ENCODE assay signal across 20 cellular contexts in genomic region chr16:2498531-2499253, GRCh38. TPM values are rescaled to one million over a fixed set of nuclear protein-coding genes. Genes with fewer than 3 reads are reported as not detected.
DNase-seq lines count a peak whose midpoint lies in the region; TF ChIP-seq lines count a peak whose summit lies in the region.
"Had no signal": no experiment of that assay in that cellular context is flagged by ENCODE, and none has a peak within 500 bp of the region (broad histone marks: within the 10 kb centered on the region; RNA-seq: fewer than 3 reads in every experiment).

No MANE protein-coding gene starts in this region.

- H3K4me3 Mint-ChIP-seq in progenitor cell of endocrine pancreas (ENCODE audit: low read depth) = no peak overlapping the region
- H3K4me3 Mint-ChIP-seq: activated naive CD4-positive, alpha-beta T cell treated with anti-CD3 and anti-CD28 coated beads, Interleukin-2, amount 50 U/mL, for 24 hours; naive B cell; stimulated activated memory B cell treated with anti-CD40 and anti-IgM and Interleukin-4, amounts not matched to agents 10 μg/mL and 1 μg/mL and 100 μg/mL, for 72 hours had no signal

- H3K36me3 ChIP-seq in WERI-Rb-1 (peaks cover 46% of the 10 kb centered on the region), right atrium auricular region (peaks cover 7% of the 10 kb centered on the region)

- H3K4me1 Mint-ChIP-seq in progenitor cell of endocrine pancreas (ENCODE audit: low read depth) = no peaks in the 10 kb centered on the region
- H3K4me1 Mint-ChIP-seq: activated naive CD4-positive, alpha-beta T cell treated with anti-CD3 and anti-CD28 coated beads, Interleukin-2, amount 50 U/mL, for 24 hours had no signal

- no peak for TF ChIP-seq CTCF in WERI-Rb-1 (IDR thresholded peaks at IDR 0.05; ENCODE audit: low read depth, low read length)
- TF ChIP-seq CTCF in right atrium auricular region (IDR thresholded peaks at IDR 0.05) = no peak
- TF ChIP-seq CTCF in progenitor cell of endocrine pancreas (IDR thresholded peaks at IDR 0.05; ENCODE audit: unreplicated experiment) = no peak

- H3K4me1 ChIP-seq in right atrium auricular region = peaks cover 0 to 52% of the 10 kb centered on the region in 2 donors

- H3K27me3 ChIP-seq in WERI-Rb-1 (ENCODE audit: insufficient read depth, low read depth, severe bottlenecking) = no peaks in the 10 kb centered on the region
- H3K27me3 ChIP-seq in right atrium auricular region = no peaks in the 10 kb centered on the region
- H3K27me3 ChIP-seq: sigmoid colon had no signal

- H3K9me3 Mint-ChIP-seq in progenitor cell of endocrine pancreas (ENCODE audit: low read depth) = no peaks in the 10 kb centered on the region
- H3K9me3 Mint-ChIP-seq: activated naive CD4-positive, alpha-beta T cell treated with anti-CD3 and anti-CD28 coated beads, Interleukin-2, amount 50 U/mL, for 24 hours; naive B cell; stimulated activated memory B cell treated with anti-CD40 and anti-IgM and Interleukin-4, amounts not matched to agents 10 μg/mL and 1 μg/mL and 100 μg/mL, for 72 hours had no signal

- H3K27ac ChIP-seq in WERI-Rb-1 (peak overlapping the region; percentile 65; the same call in 1 of the 2 replicates), right atrium auricular region (peak overlapping the region; percentile 10 to 38), skin epidermis (peak overlapping the region in 13 of 21 experiments; percentile 5 to 75 (median 36))
- H3K27ac ChIP-seq: KMS-11 had no signal

- H3K9me3 ChIP-seq in WERI-Rb-1 (ENCODE audit: severe bottlenecking) (no peaks in the 10 kb centered on the region), right atrium auricular region (no peaks in the 10 kb centered on the region)
- H3K9me3 ChIP-seq: sigmoid colon had no signal

- no peaks in the 10 kb centered on the region for H3K27me3 Mint-ChIP-seq in progenitor cell of endocrine pancreas
- H3K27me3 Mint-ChIP-seq: activated naive CD4-positive, alpha-beta T cell treated with anti-CD3 and anti-CD28 coated beads, Interleukin-2, amount 50 U/mL, for 24 hours; naive B cell; stimulated activated memory B cell treated with anti-CD40 and anti-IgM and Interleukin-4, amounts not matched to agents 10 μg/mL and 1 μg/mL and 100 μg/mL, for 72 hours had no signal

- peak; percentile 41 for DNase-seq in NCI-H1092 (lab: John Stamatoyannopoulos, UW)
- no peak for DNase-seq in WERI-Rb-1
- no peak for DNase-seq in right atrium auricular region (ENCODE audit: low spot score)
- no peak for DNase-seq in HK-2 (ENCODE audit: unreplicated experiment)
- no peak for DNase-seq in kidney glomerular epithelial cell (lab: John Stamatoyannopoulos, UW)
- no peak for DNase-seq in progenitor cell of endocrine pancreas (ENCODE audit: low spot score, unreplicated experiment)
- DNase-seq: activated CD4-positive, alpha-beta T cell treated with anti-CD3 and anti-CD28 coated beads for 1 hour; activated CD8-positive, alpha-beta memory T cell treated with anti-CD3 and anti-CD28 coated beads for 24 hours; DND-41; head of caudate nucleus; mesenchymal stem cell; naive B cell; NCI-H524 treated with DMSO at 0.1 percent for 48 hours; sigmoid colon had no signal

- H3K36me3 Mint-ChIP-seq in progenitor cell of endocrine pancreas (ENCODE audit: insufficient read depth) = peaks cover 1% of the 10 kb centered on the region
- H3K36me3 Mint-ChIP-seq: naive B cell had no signal

- H3K4me3 ChIP-seq in WERI-Rb-1 (ENCODE audit: low read depth, low read length) (no peak overlapping the region), right atrium auricular region (no peak overlapping the region), skin epidermis (no peak overlapping the region)
- H3K4me3 ChIP-seq: sigmoid colon had no signal

- H3K27ac Mint-ChIP-seq in progenitor cell of endocrine pancreas = no peak overlapping the region
- H3K27ac Mint-ChIP-seq: activated naive CD4-positive, alpha-beta T cell treated with anti-CD3 and anti-CD28 coated beads, Interleukin-2, amount 50 U/mL, for 24 hours; stimulated activated memory B cell treated with anti-CD40 and anti-IgM and Interleukin-4, amounts not matched to agents 10 μg/mL and 1 μg/mL and 100 μg/mL, for 72 hours had no signal

RNA-seq across cellular contexts. Expression of gene ATP6V0C, which starts 15.1 kb away (rescaled TPM):
- total RNA-seq in right atrium auricular region (100 to 1,000 TPM in 1 of 2 donors, 10 to 100 TPM in 1; 63.7 to 107 TPM), progenitor cell of endocrine pancreas (158 and 169 TPM in 2 replicates)

RNA-seq across cellular contexts. Expression of gene AMDHD2, which starts 21.5 kb away (rescaled TPM):
- total RNA-seq in right atrium auricular region (10 to 100 TPM; 10.6 to 12.6 TPM), progenitor cell of endocrine pancreas (38.7 and 40.8 TPM in 2 replicates)

RNA-seq across cellular contexts. Expression of gene TBC1D24, which starts 23.8 kb away (rescaled TPM):
- total RNA-seq in right atrium auricular region (10 to 100 TPM in 1 of 2 donors, 1 to 10 TPM in 1; 9.6 to 10.5 TPM), progenitor cell of endocrine pancreas (23.3 and 23.8 TPM in 2 replicates)

RNA-seq across cellular contexts. Expression of gene NTN3, which starts 27.6 kb away (rescaled TPM):
- total RNA-seq in right atrium auricular region (under 1 TPM; 0.22 to 0.51 TPM), progenitor cell of endocrine pancreas (2.4 and 2.5 TPM in 2 replicates)

RNA-seq across cellular contexts. Expression of gene CEMP1, which starts 32.5 kb away (rescaled TPM):
- total RNA-seq in right atrium auricular region (1 to 10 TPM in 1 of 2 donors, not detected in 1; 1.5 TPM), progenitor cell of endocrine pancreas (0.58 and 0.62 TPM in 2 replicates)
- total RNA-seq: H1, omental fat pad, sigmoid colon had no signal
